Comparison of ENCODE assay signal across 8 cellular contexts in genomic region chr11:45771942-45772522, GRCh38. TPM values are rescaled to one million over a fixed set of nuclear protein-coding genes. Genes with fewer than 3 reads are reported as not detected.
DNase-seq lines count a peak whose midpoint lies in the region; ATAC-seq and TF ChIP-seq lines count a peak whose summit lies in the region.

No MANE protein-coding gene starts in this region.

- intact Hi-C loops in dorsolateral prefrontal cortex (cut with DNase I) (loop anchor here (1.0 to 5.0 kb wide), 6 partner anchors 105 to 435 kb away; partner anchors contain the start of gene CHST1 (in 1 of the 2)), lower lobe of right lung (cut with DNase I) (no loop called here)

- ATAC-seq in GM19035 (IDR thresholded peaks at IDR 0.05; ENCODE audit: unreplicated experiment) (peak; percentile 76), HG03432 (IDR thresholded peaks at IDR 0.05; ENCODE audit: unreplicated experiment) (peak; percentile 93), lower lobe of right lung (peak; percentile 98 to 99)

- peaks cover 4% of the 10 kb centered on the region for H3K4me1 ChIP-seq in lower lobe of right lung

- H3K4me3 ChIP-seq in dorsolateral prefrontal cortex (peak overlapping the region; percentile 40 to 80 (median 63)), lower lobe of right lung (peak overlapping the region; percentile 64)

- peak overlapping the region in 40 of 59 donors; percentile 0 to 84 (median 56) for H3K27ac ChIP-seq in dorsolateral prefrontal cortex
- peak overlapping the region; percentile 66 for H3K27ac ChIP-seq in lower lobe of right lung

- DNase-seq in AML-193 (lab: John Stamatoyannopoulos, UW) (peak; percentile 73 to 75), NCI-H524 treated with DMSO at 0.1 percent for 48 hours (lab: John Stamatoyannopoulos, UW) (peak; percentile 14), dorsolateral prefrontal cortex (peak; percentile 77 to 89 (median 85)), lower lobe of right lung (peak; percentile 90)
- DNase-seq in activated CD4-positive, alpha-beta T cell treated with anti-CD3 and anti-CD28 coated beads, Interleukin-2, amount 50 U/mL, for 24 hours (ENCODE audit: low read depth in 1 of 2, low spot score in 1 of 2), result peak; percentile 68 to 78
- DNase-seq in stimulated activated CD4-positive, alpha-beta T cell treated with anti-CD3 and anti-CD28 coated beads, Interleukin-4, amount 100 ng/mL, for 48 hours (ENCODE audit: low read depth in 2 of 2), result peak; percentile 85 to 86

- no peaks in the 10 kb centered on the region for H3K9me3 ChIP-seq in lower lobe of right lung

- H3K27me3 ChIP-seq in dorsolateral prefrontal cortex (no peaks in the 10 kb centered on the region), lower lobe of right lung (ENCODE audit: low read depth) (no peaks in the 10 kb centered on the region)

- peak; percentile 54 to 98 (median 90) for TF ChIP-seq CTCF in dorsolateral prefrontal cortex (IDR thresholded peaks at IDR 0.05 in 54 of 56, conservative IDR thresholded peaks at IDR 0.05 in 2 of 56; ENCODE audit: low read depth in 1 of 56, partially characterized antibody in 56 of 56)
- peak; percentile 91 for TF ChIP-seq CTCF in lower lobe of right lung (IDR thresholded peaks at IDR 0.05)

- no peaks in the 10 kb centered on the region for H3K36me3 ChIP-seq in lower lobe of right lung

RNA-seq across cellular contexts. Expression of gene SLC35C1, which starts 32.9 kb away (rescaled TPM):
- total RNA-seq in dorsolateral prefrontal cortex (10 to 100 TPM in 25 of 120 experiments, 1 to 10 TPM in 95; 5.6 to 14.4 (median 8.5) TPM), lower lobe of right lung (24.7 TPM)

Comparison
In these comparisons a context has a peak if more than half of its experiments do, and no peak if none do; other contexts are left out.
1. Peak in every context shown above with its lines: DNase-seq, ATAC-seq, H3K4me3 ChIP-seq and H3K27ac ChIP-seq.
2. DNase-seq: peak in every context shown above with its lines; median percentile 90 in lower lobe of right lung; 86 in stimulated activated CD4-positive, alpha-beta T cell treated with anti-CD3 and anti-CD28 coated beads, Interleukin-4, amount 100 ng/mL, for 48 hours; 85 in dorsolateral prefrontal cortex; 74 in AML-193; 73 in activated CD4-positive, alpha-beta T cell treated with anti-CD3 and anti-CD28 coated beads, Interleukin-2, amount 50 U/mL, for 24 hours; 14 in NCI-H524 treated with DMSO at 0.1 percent for 48 hours.